1 cellular context compared by ENCODE assay signal in genomic region chr6:31736768-31737314, GRCh38.
A peak's percentile ranks its signal among the peaks of the same experiment; 100 is the strongest.
TF ChIP-seq lines count a peak whose summit lies in the region.

No MANE protein-coding gene starts in this region.

TF ChIP-seq in HepG2, 621 proteins besides CTCF, POLR2A, EP300 and RAD21 (continued from another document and continues in another):
- no peak for TF ChIP-seq REST (IDR thresholded peaks at IDR 0.05; ENCODE audit: borderline replicate concordance in 1 of 2, low read depth in 1 of 2, low read length in 2 of 2)
- TF ChIP-seq ZEB1 (IDR thresholded peaks at IDR 0.05; ENCODE audit: insufficient replicate concordance, low read depth) = no peak
- TF ChIP-seq ZNF660 (CRISPR knock-in tag; IDR thresholded peaks at IDR 0.05; ENCODE audit: borderline replicate concordance, low read depth) = no peak
- TF ChIP-seq IKZF1 (IDR thresholded peaks at IDR 0.05) = no peak
- TF ChIP-seq ZNF740 (CRISPR knock-in tag; IDR thresholded peaks at IDR 0.05) = peak; percentile 42; the same call in 1 of the 2 replicates
- no peak for TF ChIP-seq EZH2 (conservative IDR thresholded peaks at IDR 0.05; ENCODE audit: low read depth, low read length)
- TF ChIP-seq ZNF331 (CRISPR knock-in tag; IDR thresholded peaks at IDR 0.05) = no peak
- TF ChIP-seq KLF6 (CRISPR knock-in tag; IDR thresholded peaks at IDR 0.05) = no peak
- 0 out of 2 replicates have a peak, but pooled peaks have one; percentile 70 for TF ChIP-seq NAIF1 (CRISPR knock-in tag; IDR thresholded peaks at IDR 0.05; ENCODE audit: borderline replicate concordance)
- TF ChIP-seq RCOR2 (CRISPR knock-in tag; IDR thresholded peaks at IDR 0.05) = peak; percentile 17; the same call in 1 of the 2 replicates
- 0 out of 2 replicates have a peak, but pooled peaks have one; percentile 67 for TF ChIP-seq ZNF674 (CRISPR knock-in tag; IDR thresholded peaks at IDR 0.05; ENCODE audit: low read depth)
- TF ChIP-seq ZNF614 (CRISPR knock-in tag; IDR thresholded peaks at IDR 0.05; ENCODE audit: borderline replicate concordance) = no peak
- no peak for TF ChIP-seq ATM (IDR thresholded peaks at IDR 0.05; ENCODE audit: borderline replicate concordance)
- 0 out of 2 replicates have a peak, but pooled peaks have one; percentile 22 for TF ChIP-seq ZNF337 (CRISPR knock-in tag; IDR thresholded peaks at IDR 0.05; ENCODE audit: borderline replicate concordance, low read depth)
- no peak for TF ChIP-seq LCORL (IDR thresholded peaks at IDR 0.05)
- TF ChIP-seq LCORL (CRISPR knock-in tag; IDR thresholded peaks at IDR 0.05) = 0 out of 2 replicates have a peak, but pooled peaks have one; percentile 2
- peak; percentile 72; the same call in 1 of the 2 replicates for TF ChIP-seq ZNF598 (CRISPR knock-in tag; IDR thresholded peaks at IDR 0.05; ENCODE audit: borderline replicate concordance)
- no peak for TF ChIP-seq HOXA5 (CRISPR knock-in tag; IDR thresholded peaks at IDR 0.05)
- TF ChIP-seq ZNF550 (CRISPR knock-in tag; IDR thresholded peaks at IDR 0.05; ENCODE audit: borderline replicate concordance) = no peak
- TF ChIP-seq RNF219 (CRISPR knock-in tag; IDR thresholded peaks at IDR 0.05) = 0 out of 2 replicates have a peak, but pooled peaks have one; percentile 56
- peak; percentile 60; the same call in 1 of the 2 replicates for TF ChIP-seq ZBTB7A (CRISPR knock-in tag; IDR thresholded peaks at IDR 0.05)
- TF ChIP-seq ZKSCAN8 (CRISPR knock-in tag; IDR thresholded peaks at IDR 0.05; ENCODE audit: borderline replicate concordance) = no peak
- TF ChIP-seq ELF1 (CRISPR knock-in tag; IDR thresholded peaks at IDR 0.05) = no peak
- no peak for TF ChIP-seq MED1 (CRISPR knock-in tag; IDR thresholded peaks at IDR 0.05)
- no peak for TF ChIP-seq ZNF768 (CRISPR knock-in tag; IDR thresholded peaks at IDR 0.05)
- TF ChIP-seq ZNF484 (CRISPR knock-in tag; IDR thresholded peaks at IDR 0.05; ENCODE audit: borderline replicate concordance, low read depth) = no peak
- TF ChIP-seq TBP (CRISPR knock-in tag; IDR thresholded peaks at IDR 0.05) = no peak
- 0 out of 2 replicates have a peak, but pooled peaks have one; percentile 69 for TF ChIP-seq ZSCAN25 (CRISPR knock-in tag; IDR thresholded peaks at IDR 0.05)
- peak; percentile 11; the same call in 1 of the 2 replicates for TF ChIP-seq SRY (CRISPR knock-in tag; IDR thresholded peaks at IDR 0.05)
- TF ChIP-seq TMF1 (CRISPR knock-in tag; IDR thresholded peaks at IDR 0.05; ENCODE audit: low read depth) = no peak
- no peak for TF ChIP-seq XRCC5 (optimal IDR thresholded peaks at IDR 0.05; ENCODE audit: low read length)
- no peak for TF ChIP-seq PAF1 (CRISPR knock-in tag; IDR thresholded peaks at IDR 0.05)
- no peak; the same call in 1 of the 2 replicates for TF ChIP-seq HMG20B (CRISPR knock-in tag; conservative IDR thresholded peaks at IDR 0.05)
- TF ChIP-seq ZNF619 (CRISPR knock-in tag; IDR thresholded peaks at IDR 0.05) = no peak
- TF ChIP-seq SMAD9 (CRISPR knock-in tag; IDR thresholded peaks at IDR 0.05) = peak; percentile 36; the same call in 1 of the 2 replicates
- TF ChIP-seq ATF3 (CRISPR knock-in tag; IDR thresholded peaks at IDR 0.05) = no peak
- TF ChIP-seq ZNF280D (CRISPR knock-in tag; IDR thresholded peaks at IDR 0.05) = no peak; the same call in 1 of the 2 replicates
- no peak for TF ChIP-seq ARHGAP35 (CRISPR knock-in tag; IDR thresholded peaks at IDR 0.05; ENCODE audit: borderline replicate concordance)
- no peak for TF ChIP-seq ZNF639 (CRISPR knock-in tag; conservative IDR thresholded peaks at IDR 0.05)
- TF ChIP-seq NFE2 (CRISPR knock-in tag; IDR thresholded peaks at IDR 0.05) = no peak
- no peak for TF ChIP-seq SOX5 (CRISPR knock-in tag; IDR thresholded peaks at IDR 0.05; ENCODE audit: borderline replicate concordance)
- no peak for TF ChIP-seq ZNF543 (CRISPR knock-in tag; IDR thresholded peaks at IDR 0.05)
- no peak for TF ChIP-seq ZFP91 (CRISPR knock-in tag; IDR thresholded peaks at IDR 0.05; ENCODE audit: borderline replicate concordance)
- no peak for TF ChIP-seq NR3C1 (CRISPR knock-in tag; IDR thresholded peaks at IDR 0.05)
- 0 out of 2 replicates have a peak, but pooled peaks have one; percentile 30 for TF ChIP-seq BRD4 (CRISPR knock-in tag; IDR thresholded peaks at IDR 0.05)
- peak; percentile 6; the same call in 1 of the 2 replicates for TF ChIP-seq ZNF441 (CRISPR knock-in tag; IDR thresholded peaks at IDR 0.05; ENCODE audit: borderline replicate concordance)
- no peak for TF ChIP-seq ZXDC (CRISPR knock-in tag; IDR thresholded peaks at IDR 0.05)
- TF ChIP-seq ZNF576 (CRISPR knock-in tag; IDR thresholded peaks at IDR 0.05) = no peak
- TF ChIP-seq MTF1 (CRISPR knock-in tag; IDR thresholded peaks at IDR 0.05) = 0 out of 2 replicates have a peak, but pooled peaks have one; percentile 54
- 0 out of 2 replicates have a peak, but pooled peaks have one; percentile 11 for TF ChIP-seq ZFP1 (CRISPR knock-in tag; IDR thresholded peaks at IDR 0.05)
- TF ChIP-seq HNF4A (CRISPR knock-in tag; IDR thresholded peaks at IDR 0.05) = no peak
- TF ChIP-seq ATF1 (CRISPR knock-in tag; IDR thresholded peaks at IDR 0.05) = no peak
- TF ChIP-seq ZNF326 (CRISPR knock-in tag; IDR thresholded peaks at IDR 0.05; ENCODE audit: borderline replicate concordance) = no peak
- TF ChIP-seq ZNF567 (CRISPR knock-in tag; IDR thresholded peaks at IDR 0.05; ENCODE audit: borderline replicate concordance) = no peak
- no peak for TF ChIP-seq CENPX (CRISPR knock-in tag; IDR thresholded peaks at IDR 0.05)
- TF ChIP-seq SNAPC2 (CRISPR knock-in tag; IDR thresholded peaks at IDR 0.05) = no peak
- no peak for TF ChIP-seq NFKB2 (CRISPR knock-in tag; IDR thresholded peaks at IDR 0.05; ENCODE audit: borderline replicate concordance)
